ENCODE assay signal across 1 cellular context in the genomic region with DNA sequence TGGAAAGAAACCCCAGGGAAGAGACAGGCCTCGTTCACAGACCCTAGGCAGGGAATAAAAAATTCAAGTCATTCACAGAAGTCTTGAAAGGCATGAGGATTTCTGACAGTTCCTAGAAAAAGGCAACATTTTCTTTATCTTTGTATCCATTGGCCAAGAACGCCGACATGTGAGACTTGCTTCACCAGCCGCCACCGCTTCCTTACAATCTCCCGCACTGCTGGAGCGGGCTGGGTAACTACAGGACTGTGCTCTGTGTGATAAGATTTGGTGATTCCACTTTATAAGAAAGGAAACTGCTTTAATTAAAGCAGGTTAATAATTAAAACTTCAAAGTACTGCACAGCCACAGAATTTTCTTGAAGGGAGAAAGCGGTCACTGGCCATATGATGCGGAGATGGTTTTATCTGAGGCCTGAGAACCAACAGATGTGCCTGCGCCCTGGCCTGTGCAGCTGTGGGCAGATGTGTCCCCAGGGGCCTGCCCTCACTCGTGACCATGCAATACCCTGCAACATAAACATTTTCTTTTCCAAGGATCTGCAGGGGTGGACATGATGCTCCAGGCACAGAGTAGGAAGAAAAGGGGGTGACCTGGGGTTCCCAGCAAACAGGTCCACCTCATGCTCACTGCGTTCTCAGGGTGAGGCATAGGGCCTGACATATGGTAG.
TF ChIP-seq lines count a peak whose summit lies in the region.

No MANE protein-coding gene starts in this region.

TF ChIP-seq in HepG2, 621 proteins besides CTCF, POLR2A, EP300 and RAD21:
- TF ChIP-seq, protein P1, sequence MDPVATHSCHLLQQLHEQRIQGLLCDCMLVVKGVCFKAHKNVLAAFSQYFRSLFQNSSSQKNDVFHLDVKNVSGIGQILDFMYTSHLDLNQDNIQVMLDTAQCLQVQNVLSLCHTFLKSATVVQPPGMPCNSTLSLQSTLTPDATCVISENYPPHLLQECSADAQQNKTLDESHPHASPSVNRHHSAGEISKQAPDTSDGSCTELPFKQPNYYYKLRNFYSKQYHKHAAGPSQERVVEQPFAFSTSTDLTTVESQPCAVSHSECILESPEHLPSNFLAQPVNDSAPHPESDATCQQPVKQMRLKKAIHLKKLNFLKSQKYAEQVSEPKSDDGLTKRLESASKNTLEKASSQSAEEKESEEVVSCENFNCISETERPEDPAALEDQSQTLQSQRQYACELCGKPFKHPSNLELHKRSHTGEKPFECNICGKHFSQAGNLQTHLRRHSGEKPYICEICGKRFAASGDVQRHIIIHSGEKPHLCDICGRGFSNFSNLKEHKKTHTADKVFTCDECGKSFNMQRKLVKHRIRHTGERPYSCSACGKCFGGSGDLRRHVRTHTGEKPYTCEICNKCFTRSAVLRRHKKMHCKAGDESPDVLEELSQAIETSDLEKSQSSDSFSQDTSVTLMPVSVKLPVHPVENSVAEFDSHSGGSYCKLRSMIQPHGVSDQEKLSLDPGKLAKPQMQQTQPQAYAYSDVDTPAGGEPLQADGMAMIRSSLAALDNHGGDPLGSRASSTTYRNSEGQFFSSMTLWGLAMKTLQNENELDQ (CRISPR knock-in tag; IDR thresholded peaks at IDR 0.05; ENCODE audit: borderline replicate concordance): no peak
- TF ChIP-seq TAF1 (CRISPR knock-in tag; IDR thresholded peaks at IDR 0.05) (no peak), BHLHE40 (IDR thresholded peaks at IDR 0.05; ENCODE audit: low read length) (no peak), RARA (CRISPR knock-in tag; IDR thresholded peaks at IDR 0.05) (no peak), ZNF333 (CRISPR knock-in tag; IDR thresholded peaks at IDR 0.05; ENCODE audit: borderline replicate concordance) (no peak), KDM3A (CRISPR knock-in tag; IDR thresholded peaks at IDR 0.05; ENCODE audit: low read depth) (no peak), MAFG (CRISPR knock-in tag; IDR thresholded peaks at IDR 0.05) (no peak), ATF7-NPFF (CRISPR knock-in tag; IDR thresholded peaks at IDR 0.05; ENCODE audit: low read depth) (no peak), SP2 (CRISPR knock-in tag; IDR thresholded peaks at IDR 0.05) (no peak), ETV5 (CRISPR knock-in tag; IDR thresholded peaks at IDR 0.05; ENCODE audit: borderline replicate concordance) (no peak), ZNF850 (CRISPR knock-in tag; conservative IDR thresholded peaks at IDR 0.05) (no peak), ZNF792 (CRISPR knock-in tag; IDR thresholded peaks at IDR 0.05) (no peak), PRPF4 (IDR thresholded peaks at IDR 0.05; ENCODE audit: low read depth, low read length, poor library complexity, severe bottlenecking) (no peak), ZNF644 (CRISPR knock-in tag; IDR thresholded peaks at IDR 0.05; ENCODE audit: low read depth) (no peak)
- TF ChIP-seq, protein P2, sequence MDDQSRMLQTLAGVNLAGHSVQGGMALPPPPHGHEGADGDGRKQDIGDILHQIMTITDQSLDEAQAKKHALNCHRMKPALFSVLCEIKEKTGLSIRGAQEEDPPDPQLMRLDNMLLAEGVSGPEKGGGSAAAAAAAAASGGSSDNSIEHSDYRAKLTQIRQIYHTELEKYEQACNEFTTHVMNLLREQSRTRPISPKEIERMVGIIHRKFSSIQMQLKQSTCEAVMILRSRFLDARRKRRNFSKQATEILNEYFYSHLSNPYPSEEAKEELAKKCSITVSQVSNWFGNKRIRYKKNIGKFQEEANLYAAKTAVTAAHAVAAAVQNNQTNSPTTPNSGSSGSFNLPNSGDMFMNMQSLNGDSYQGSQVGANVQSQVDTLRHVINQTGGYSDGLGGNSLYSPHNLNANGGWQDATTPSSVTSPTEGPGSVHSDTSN (CRISPR knock-in tag; IDR thresholded peaks at IDR 0.05; ENCODE audit: borderline replicate concordance): no peak
- TF ChIP-seq, protein P3, sequence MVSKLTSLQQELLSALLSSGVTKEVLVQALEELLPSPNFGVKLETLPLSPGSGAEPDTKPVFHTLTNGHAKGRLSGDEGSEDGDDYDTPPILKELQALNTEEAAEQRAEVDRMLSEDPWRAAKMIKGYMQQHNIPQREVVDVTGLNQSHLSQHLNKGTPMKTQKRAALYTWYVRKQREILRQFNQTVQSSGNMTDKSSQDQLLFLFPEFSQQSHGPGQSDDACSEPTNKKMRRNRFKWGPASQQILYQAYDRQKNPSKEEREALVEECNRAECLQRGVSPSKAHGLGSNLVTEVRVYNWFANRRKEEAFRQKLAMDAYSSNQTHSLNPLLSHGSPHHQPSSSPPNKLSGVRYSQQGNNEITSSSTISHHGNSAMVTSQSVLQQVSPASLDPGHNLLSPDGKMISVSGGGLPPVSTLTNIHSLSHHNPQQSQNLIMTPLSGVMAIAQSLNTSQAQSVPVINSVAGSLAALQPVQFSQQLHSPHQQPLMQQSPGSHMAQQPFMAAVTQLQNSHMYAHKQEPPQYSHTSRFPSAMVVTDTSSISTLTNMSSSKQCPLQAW (CRISPR knock-in tag; IDR thresholded peaks at IDR 0.05): no peak
- TF ChIP-seq, protein P4, sequence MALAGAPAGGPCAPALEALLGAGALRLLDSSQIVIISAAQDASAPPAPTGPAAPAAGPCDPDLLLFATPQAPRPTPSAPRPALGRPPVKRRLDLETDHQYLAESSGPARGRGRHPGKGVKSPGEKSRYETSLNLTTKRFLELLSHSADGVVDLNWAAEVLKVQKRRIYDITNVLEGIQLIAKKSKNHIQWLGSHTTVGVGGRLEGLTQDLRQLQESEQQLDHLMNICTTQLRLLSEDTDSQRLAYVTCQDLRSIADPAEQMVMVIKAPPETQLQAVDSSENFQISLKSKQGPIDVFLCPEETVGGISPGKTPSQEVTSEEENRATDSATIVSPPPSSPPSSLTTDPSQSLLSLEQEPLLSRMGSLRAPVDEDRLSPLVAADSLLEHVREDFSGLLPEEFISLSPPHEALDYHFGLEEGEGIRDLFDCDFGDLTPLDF (CRISPR knock-in tag; IDR thresholded peaks at IDR 0.05): no peak
